16 cellular contexts compared by ENCODE assay signal in genomic region chr11:12089041-12089440, GRCh38. TPM values are rescaled to one million over a fixed set of nuclear protein-coding genes. Genes with fewer than 3 reads are reported as not detected.
DNase-seq lines count a peak whose midpoint lies in the region; ATAC-seq, FAIRE-seq and TF ChIP-seq lines count a peak whose summit lies in the region.
"Had no signal": no experiment of that assay in that cellular context is flagged by ENCODE, and none has a peak within 500 bp of the region (broad histone marks: within the 10 kb centered on the region; RNA-seq: fewer than 3 reads in every experiment).

No MANE protein-coding gene starts in this region.

- no peaks in the 10 kb centered on the region for H3K27me3 Mint-ChIP-seq in activated CD4-positive, alpha-beta T cell treated with anti-CD3 and anti-CD28 coated beads, Interleukin-2, amount 10 ng/mL, durations not matched to agents 7 days and 5 days
- H3K27me3 Mint-ChIP-seq: naive thymus-derived CD4-positive, alpha-beta T cell had no signal

- WGBS in smooth muscle cell (ENCODE audit: low lambda C conversion rate) = 73% methylated on average over 4 of the region's 4 CpGs

- no peak for DNase-seq in activated CD4-positive, alpha-beta T cell treated with anti-CD3 and anti-CD28 coated beads, Interleukin-2, amount 10 ng/mL, durations not matched to agents 7 days and 5 days
- DNase-seq in activated CD4-positive, alpha-beta T cell treated with anti-CD3 and anti-CD28 coated beads, Interleukin-2, amount 50 U/mL, for 48 hours = no peak
- DNase-seq in RCC 7860 (ENCODE audit: low spot score) (peak; percentile 26), fibroblast of lung (ENCODE audit: low read depth in 2 of 2) (no peak), smooth muscle cell (lab: John Stamatoyannopoulos, UW; ENCODE audit: unreplicated experiment) (no peak), retina (no peak), GM19239 (ENCODE audit: insufficient read length, low spot score) (no peak)
- DNase-seq: ACHN; activated CD4-positive, alpha-beta T cell treated with anti-CD3 and anti-CD28 coated beads for 1 hour; H9; kidney; naive thymus-derived CD4-positive, alpha-beta T cell; NCI-H510A had no signal

- H3K79me2 ChIP-seq in fibroblast of lung (ENCODE audit: control insufficient read depth, insufficient read depth, low read length) = no peaks in the 10 kb centered on the region
- no peaks in the 10 kb centered on the region for H3K79me2 ChIP-seq in smooth muscle cell (ENCODE audit: low read depth)

- TF ChIP-seq CTCF in fibroblast of lung (conservative IDR thresholded peaks at IDR 0.05 in 1 of 2, IDR thresholded peaks at IDR 0.05 in 1 of 2; ENCODE audit: low read depth in 1 of 2, low read length in 2 of 2) (no peak), smooth muscle cell (IDR thresholded peaks at IDR 0.05; ENCODE audit: borderline replicate concordance, insufficient read depth, poor library complexity, severe bottlenecking) (no peak)

- peaks cover 16% of the 10 kb centered on the region for H3F3A ChIP-seq in smooth muscle cell (ENCODE audit: low read depth)

- no peak overlapping the region for H3K4me3 Mint-ChIP-seq in activated CD4-positive, alpha-beta T cell treated with anti-CD3 and anti-CD28 coated beads, Interleukin-2, amount 10 ng/mL, durations not matched to agents 7 days and 5 days
- H3K4me3 Mint-ChIP-seq: H9 had no signal

- no peak overlapping the region for H2AFZ ChIP-seq in fibroblast of lung (ENCODE audit: low read length)
- H2AFZ ChIP-seq in smooth muscle cell (ENCODE audit: low read depth) = no peak overlapping the region

- CTCF ChIA-PET in activated CD4-positive, alpha-beta T cell treated with anti-CD3 and anti-CD28 coated beads, Interleukin-2, amount 10 ng/mL, durations not matched to agents 7 days and 5 days (lab: Charles Lee) = interaction anchor here (0.9 to 4.8 kb wide), 2 partner anchors 10 to 12 kb away, joined by 4 to 27 read pairs; no protein-coding TSS in a partner anchor

- POLR2A ChIA-PET in activated CD4-positive, alpha-beta T cell treated with anti-CD3 and anti-CD28 coated beads, Interleukin-2, amount 10 ng/mL, durations not matched to agents 7 days and 5 days (lab: Charles Lee) = no interaction called here

- no peak overlapping the region for H3K4me3 ChIP-seq in fibroblast of lung (replicated peaks in 1 of 4; ENCODE audit: control extremely low read depth in 1 of 4, insufficient read depth in 1 of 4, low read depth in 3 of 4, low read length in 4 of 4)
- no peak overlapping the region for H3K4me3 ChIP-seq in smooth muscle cell

- H4K20me1 ChIP-seq in fibroblast of lung (ENCODE audit: control insufficient read depth, extremely low read depth, insufficient read depth, low read length) (no peaks in the 10 kb centered on the region), smooth muscle cell (ENCODE audit: low read depth) (no peaks in the 10 kb centered on the region)

- FAIRE-seq in RCC 7860 (lab: Jason Lieb, UNC) (no peak), GM19239 (lab: Jason Lieb, UNC) (no peak)
- FAIRE-seq: bronchial epithelial cell, kidney had no signal

- peak overlapping the region; percentile 83 for H3K27ac Mint-ChIP-seq in activated CD4-positive, alpha-beta T cell treated with anti-CD3 and anti-CD28 coated beads, Interleukin-2, amount 10 ng/mL, durations not matched to agents 7 days and 5 days
- H3K27ac Mint-ChIP-seq: H9 had no signal

- no peaks in the 10 kb centered on the region for H3K27me3 ChIP-seq in fibroblast of lung (ENCODE audit: control insufficient read depth, insufficient read depth, low read length)
- H3K27me3 ChIP-seq in smooth muscle cell (ENCODE audit: low read depth) = no peaks in the 10 kb centered on the region

- H3K4me1 Mint-ChIP-seq in activated CD4-positive, alpha-beta T cell treated with anti-CD3 and anti-CD28 coated beads, Interleukin-2, amount 10 ng/mL, durations not matched to agents 7 days and 5 days = peaks cover 75% of the 10 kb centered on the region

- peak overlapping the region; percentile 82 for H3K27ac ChIP-seq in fibroblast of lung (ENCODE audit: insufficient read depth, low read length)
- H3K27ac ChIP-seq in smooth muscle cell (ENCODE audit: low read depth) = peak overlapping the region; percentile 100
- H3K27ac ChIP-seq: KMS-11 had no signal

- H3K36me3 ChIP-seq in fibroblast of lung (ENCODE audit: control insufficient read depth, insufficient read depth, low read length) (no peaks in the 10 kb centered on the region), smooth muscle cell (ENCODE audit: low read depth) (no peaks in the 10 kb centered on the region)

- H3K9me3 Mint-ChIP-seq in activated CD4-positive, alpha-beta T cell treated with anti-CD3 and anti-CD28 coated beads, Interleukin-2, amount 10 ng/mL, durations not matched to agents 7 days and 5 days = peaks cover 3% of the 10 kb centered on the region

- H3K9me3 ChIP-seq in fibroblast of lung (ENCODE audit: control insufficient read depth, insufficient read depth, low read depth, low read length) (no peaks in the 10 kb centered on the region), smooth muscle cell (replicated peaks; ENCODE audit: low read depth) (no peaks in the 10 kb centered on the region)

- ATAC-seq in GM21381 (IDR thresholded peaks at IDR 0.05; ENCODE audit: unreplicated experiment) = no peak
- ATAC-seq: naive thymus-derived CD4-positive, alpha-beta T cell had no signal

- peaks cover 8% of the 10 kb centered on the region for H3K36me3 Mint-ChIP-seq in activated CD4-positive, alpha-beta T cell treated with anti-CD3 and anti-CD28 coated beads, Interleukin-2, amount 10 ng/mL, durations not matched to agents 7 days and 5 days (ENCODE audit: low read depth)

- H3K4me1 ChIP-seq in fibroblast of lung (ENCODE audit: control insufficient read depth, extremely low read depth, insufficient read depth, low read length) = peaks cover 46% of the 10 kb centered on the region
- peaks cover 32% of the 10 kb centered on the region for H3K4me1 ChIP-seq in smooth muscle cell (ENCODE audit: low read depth)

- H3K4me2 ChIP-seq in fibroblast of lung (ENCODE audit: extremely low read depth, insufficient read depth, low read length) (no peak overlapping the region), smooth muscle cell (peak overlapping the region; percentile 84)
- H3K4me2 ChIP-seq: KMS-11 had no signal

- H3K9ac ChIP-seq in fibroblast of lung (ENCODE audit: insufficient read depth, low read length) (no peak overlapping the region), smooth muscle cell (ENCODE audit: low read depth) (no peak overlapping the region)
- H3K9ac ChIP-seq: KMS-11 had no signal

RNA-seq across cellular contexts. Expression of gene MICAL2, which starts 21.3 kb away (rescaled TPM):
- total RNA-seq in activated CD4-positive, alpha-beta T cell treated with anti-CD3 and anti-CD28 coated beads, Interleukin-2, amount 10 ng/mL, durations not matched to agents 7 days and 5 days = 10 to 100 TPM; 45.5 to 47.3 TPM
- 88.6 and 275 TPM in 2 replicates for total RNA-seq in fibroblast of lung
- 78.5 and 120 TPM in 2 replicates for polyA plus RNA-seq in fibroblast of lung
- 125 and 167 TPM in 2 replicates for polyA plus RNA-seq in fibroblast of lung (2012)
- 234 and 390 TPM in 2 replicates for polyA minus RNA-seq in fibroblast of lung (ENCODE audit: low replicate concordance)
- 278 and 287 TPM in 2 replicates for total RNA-seq in smooth muscle cell
- 158 and 161 TPM in 2 replicates for polyA plus RNA-seq in smooth muscle cell
